13 cellular contexts compared by ENCODE assay signal in the genomic region with DNA sequence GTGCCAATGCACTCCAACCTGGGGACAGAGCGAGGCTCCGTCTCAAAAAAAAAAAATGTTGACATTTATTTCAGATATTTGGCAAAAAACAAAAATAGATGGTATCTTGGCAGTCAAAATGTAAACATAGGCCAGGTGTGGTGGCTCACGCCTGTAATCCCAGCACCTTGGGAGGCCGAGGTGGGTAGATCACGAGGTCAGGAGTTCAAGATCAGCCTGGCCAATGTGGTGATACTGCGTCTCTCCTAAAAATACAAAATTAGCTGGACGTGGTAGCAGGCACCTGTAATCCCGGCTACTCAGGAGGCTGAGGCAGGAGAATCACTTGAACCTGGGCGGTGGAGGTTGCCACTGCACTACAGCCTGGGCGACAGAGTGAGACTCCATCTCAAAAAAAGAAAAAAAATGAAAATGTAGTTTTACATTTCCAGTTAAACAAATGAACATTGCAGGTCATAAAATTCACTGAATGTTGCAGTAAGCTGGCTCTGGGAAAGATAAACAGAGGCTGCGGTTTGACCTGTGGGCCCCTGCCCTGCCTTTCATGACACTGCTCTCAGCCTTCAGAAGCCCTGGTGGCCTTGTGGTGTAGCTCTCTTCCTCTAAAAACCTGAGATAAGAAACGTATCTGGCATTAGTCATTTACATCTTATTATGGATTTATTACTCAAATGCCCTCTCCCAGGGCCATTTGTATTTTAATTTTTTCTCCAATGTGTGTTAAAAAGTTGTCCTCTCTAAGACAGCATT. TPM values are rescaled to one million over a fixed set of nuclear protein-coding genes. Genes with fewer than 3 reads are reported as not detected.
DNase-seq lines count a peak whose midpoint lies in the region; ATAC-seq, FAIRE-seq and TF ChIP-seq lines count a peak whose summit lies in the region.
"Had no signal": no experiment of that assay in that cellular context is flagged by ENCODE, and none has a peak within 500 bp of the region (broad histone marks: within the 10 kb centered on the region; RNA-seq: fewer than 3 reads in every experiment).

No MANE protein-coding gene starts in this region.

- H3K4me3 ChIP-seq in GM23338 (no peak overlapping the region), K562 (no peak overlapping the region), Karpas-422 (ENCODE audit: low read length) (no peak overlapping the region)
- no peak overlapping the region for H3K4me3 ChIP-seq in naive thymus-derived CD4-positive, alpha-beta T cell (ENCODE audit: low read length)

- POLR2A ChIA-PET in K562 (lab: Yijun Ruan, JAX): interaction anchor here (0.9 to 1.0 kb wide), 2 partner anchors 46 to 327 kb away, joined by 3 to 5 read pairs; no protein-coding TSS in a partner anchor
- POLR2A ChIA-PET in naive thymus-derived CD4-positive, alpha-beta T cell (lab: Charles Lee): no interaction called here

- no peak for TF ChIP-seq POLR2A in K562 (conservative IDR thresholded peaks at IDR 0.05)

- CTCF ChIA-PET in K562 (lab: Yijun Ruan, JAX; ENCODE audit: low intra/inter-chr PET ratio): interaction anchor here (0.7 kb wide), 1 partner anchor 323 kb away, joined by 3 read pairs; no protein-coding TSS in a partner anchor
- CTCF ChIA-PET in naive thymus-derived CD4-positive, alpha-beta T cell (lab: Charles Lee): interaction anchor here (0.7 to 3.1 kb wide), 4 partner anchors 233 to 1213 kb away, joined by 4 to 12 read pairs (median 6); no protein-coding TSS in a partner anchor

- in situ Hi-C loops in K562 (cut with MboI): loop anchor here (10.0 kb wide), 1 partner anchor 743 kb away; no protein-coding TSS in a partner anchor

- DNase-seq in GM23338 (ENCODE audit: low spot score): no peak
- peak; percentile 48 for DNase-seq in NOMO-1 treated with DMSO at 0.1 percent for 48 hours (lab: John Stamatoyannopoulos, UW; ENCODE audit: unreplicated experiment)
- peak; percentile 33 to 61 (median 48) for DNase-seq in K562 (ENCODE audit: extremely low read depth in 1 of 4, low spot score in 3 of 4)
- DNase-seq in naive thymus-derived CD4-positive, alpha-beta T cell: no peak
- DNase-seq in Karpas-422: no peak
- no peak for DNase-seq in DMS79 (lab: John Stamatoyannopoulos, UW)
- DNase-seq: activated CD4-positive, CD25-positive, alpha-beta regulatory T cell treated with anti-CD3 and anti-CD28 coated beads, Interleukin-2, amount 50 U/mL, for 72 hours; CD4-positive, alpha-beta T cell; NCI-H1105; NCI-H524; retina; SHP77 treated with DMSO at 0.1 percent for 48 hours had no signal

- H3K4me3 Mint-ChIP-seq in GM23338: no peak overlapping the region
- H3K4me3 Mint-ChIP-seq in naive thymus-derived CD4-positive, alpha-beta T cell: peak overlapping the region in 2 of 10 donors; percentile 12 to 26
- H3K4me3 Mint-ChIP-seq: CD4-positive, alpha-beta T cell had no signal

- FAIRE-seq in K562 (lab: Jason Lieb, UNC): peak; percentile 85

- H3K9me3 Mint-ChIP-seq in GM23338: peaks cover 7% of the 10 kb centered on the region
- H3K9me3 Mint-ChIP-seq in naive thymus-derived CD4-positive, alpha-beta T cell: peaks cover 0 to 10% (median 4%) of the 10 kb centered on the region in 11 donors
- H3K9me3 Mint-ChIP-seq: CD4-positive, alpha-beta T cell had no signal

- TF ChIP-seq EP300 in K562 (IDR thresholded peaks at IDR 0.05; ENCODE audit: low read length): no peak

- H3K79me2 ChIP-seq in GM23338 (replicated peaks; ENCODE audit: insufficient read depth) (no peaks in the 10 kb centered on the region), K562 (ENCODE audit: control insufficient read depth, insufficient read depth, low read length) (no peaks in the 10 kb centered on the region), Karpas-422 (ENCODE audit: low read length) (no peaks in the 10 kb centered on the region)

- H3K9ac ChIP-seq in K562 (ENCODE audit: insufficient read depth in 1 of 2, low read depth in 2 of 2, low read length in 2 of 2) (no peak overlapping the region), Karpas-422 (ENCODE audit: low read length) (no peak overlapping the region)

- no TSS peak for BruUV-seq in K562 (replicated peaks; lab: Mats Ljungman, UMichigan)

- no peaks in the 10 kb centered on the region for H3K9me3 ChIP-seq in K562 (replicated peaks; ENCODE audit: control insufficient read depth, insufficient read depth, low read depth, low read length)
- no peaks in the 10 kb centered on the region for H3K9me3 ChIP-seq in naive thymus-derived CD4-positive, alpha-beta T cell (ENCODE audit: control insufficient read depth in 2 of 3, low read length in 3 of 3)
- H3K9me3 ChIP-seq in Karpas-422 (ENCODE audit: low read length): no peaks in the 10 kb centered on the region

- H3K36me3 ChIP-seq in GM23338 (ENCODE audit: insufficient read depth) (no peaks in the 10 kb centered on the region), K562 (ENCODE audit: control insufficient read depth, insufficient read depth, low read length) (no peaks in the 10 kb centered on the region), Karpas-422 (ENCODE audit: insufficient read depth, low read length) (no peaks in the 10 kb centered on the region)
- no peaks in the 10 kb centered on the region for H3K36me3 ChIP-seq in naive thymus-derived CD4-positive, alpha-beta T cell (ENCODE audit: control insufficient read depth in 2 of 3, insufficient read depth in 3 of 3, low read length in 3 of 3)

- 0 out of 2 replicates have a peak overlapping the region, but pooled peaks have one; percentile 19 for H3K27ac Mint-ChIP-seq in GM23338
- no peak overlapping the region for H3K27ac Mint-ChIP-seq in naive thymus-derived CD4-positive, alpha-beta T cell
- H3K27ac Mint-ChIP-seq: CD4-positive, alpha-beta T cell had no signal

- H3K27me3 Mint-ChIP-seq in GM23338 (ENCODE audit: insufficient read depth, low read depth, poor library complexity): peaks cover 4% of the 10 kb centered on the region
- peaks cover 5 to 19% (median 9%) of the 10 kb centered on the region in 5 donors for H3K27me3 Mint-ChIP-seq in naive thymus-derived CD4-positive, alpha-beta T cell

- ATAC-seq in GM23338 (peak; percentile 33; the same call in 2 of the 3 replicates), K562 (peak; percentile 93), GM21619 (IDR thresholded peaks at IDR 0.05; ENCODE audit: unreplicated experiment) (no peak)
- ATAC-seq in naive thymus-derived CD4-positive, alpha-beta T cell: peak; percentile 50

- H3K36me3 Mint-ChIP-seq in GM23338 (ENCODE audit: low read depth): peaks cover 12% of the 10 kb centered on the region
- peaks cover 0 to 5% (median 0%) of the 10 kb centered on the region in 5 donors for H3K36me3 Mint-ChIP-seq in naive thymus-derived CD4-positive, alpha-beta T cell

- H3K4me2 ChIP-seq in GM23338 (peak overlapping the region; percentile 81; the same call in 1 of the 2 replicates), K562 (ENCODE audit: insufficient read depth, low read length) (no peak overlapping the region), Karpas-422 (ENCODE audit: low read depth, low read length, poor library complexity, severe bottlenecking) (no peak overlapping the region)

- H2AFZ ChIP-seq in GM23338: no peak overlapping the region
- H2AFZ ChIP-seq in K562 (ENCODE audit: low read depth, low read length): no peak overlapping the region
- no peak overlapping the region for H2AFZ ChIP-seq in Karpas-422 (ENCODE audit: low read length)

- TF ChIP-seq CTCF in GM23338 (conservative IDR thresholded peaks at IDR 0.05; ENCODE audit: low read depth in 2 of 2) (no peak), K562 (IDR thresholded peaks at IDR 0.05 in 2 of 3, conservative IDR thresholded peaks at IDR 0.05 in 1 of 3; ENCODE audit: insufficient read depth in 2 of 3, low read depth in 1 of 3, low read length in 3 of 3) (peak in 2 of 3 experiments; percentile 15 to 26; a peak in 1 of 6 replicates)

- TF ChIP-seq RAD21 in K562 (CRISPR knock-in tag; conservative IDR thresholded peaks at IDR 0.05 in 1 of 2, IDR thresholded peaks at IDR 0.05 in 1 of 2): no peak; a peak in 1 of 4 replicates

- H3K9me1 ChIP-seq in K562 (ENCODE audit: control insufficient read depth, insufficient read depth, low read length): no peaks in the 10 kb centered on the region

- no peaks in the 10 kb centered on the region for H3F3A ChIP-seq in GM23338 (replicated peaks; ENCODE audit: low read depth)

- 2% methylated on average over 12 of the region's 12 CpGs for WGBS in K562 (ENCODE audit: insufficient coverage, low coverage, missing lambda C conversion rate)

- H4K20me1 ChIP-seq in GM23338 (replicated peaks; ENCODE audit: insufficient read depth) (no peaks in the 10 kb centered on the region), K562 (replicated peaks; ENCODE audit: control insufficient read depth, insufficient read depth, low read length) (no peaks in the 10 kb centered on the region), Karpas-422 (ENCODE audit: insufficient read depth, low read depth, low read length) (no peaks in the 10 kb centered on the region)

- H3K9me2 ChIP-seq in GM23338 (ENCODE audit: insufficient read depth) (no peaks in the 10 kb centered on the region), Karpas-422 (replicated peaks; ENCODE audit: insufficient read depth, low read length) (no peaks in the 10 kb centered on the region)

- intact Hi-C loops in K562 (cut with micrococcal nuclease): loop anchor here (5.0 to 10.0 kb wide), 3 partner anchors 203 to 471 kb away; no protein-coding TSS in a partner anchor
- intact Hi-C loops in naive thymus-derived CD4-positive, alpha-beta T cell (cut with micrococcal nuclease): loop anchor here (5.0 to 10.0 kb wide), 4 partner anchors 203 to 901 kb away; partner anchors contain the start of gene GCLM (in 1 of the 2)

- peaks cover 31% of the 10 kb centered on the region for H3K4me1 Mint-ChIP-seq in GM23338
- peaks cover 0 to 14% (median 0%) of the 10 kb centered on the region in 7 donors for H3K4me1 Mint-ChIP-seq in naive thymus-derived CD4-positive, alpha-beta T cell

- H3K27ac ChIP-seq in GM23338 (ENCODE audit: low read depth) (no peak overlapping the region), K562 (ENCODE audit: extremely low read depth, low read depth, low read length) (no peak overlapping the region), Karpas-422 (ENCODE audit: low read length) (no peak overlapping the region)
- H3K27ac ChIP-seq in naive thymus-derived CD4-positive, alpha-beta T cell (ENCODE audit: low read depth, low read length): no peak overlapping the region

- H3K4me1 ChIP-seq in GM23338 (ENCODE audit: insufficient read depth) (peaks cover 30% of the 10 kb centered on the region), K562 (replicated peaks in 1 of 2; ENCODE audit: control insufficient read depth in 2 of 2, insufficient read depth in 2 of 2, low read length in 2 of 2) (peaks cover 0 to 3% of the 10 kb centered on the region in 2 experiments; a peak in 3 of 5 replicates), Karpas-422 (ENCODE audit: low read length) (no peaks in the 10 kb centered on the region)
- no peaks in the 10 kb centered on the region for H3K4me1 ChIP-seq in naive thymus-derived CD4-positive, alpha-beta T cell (ENCODE audit: control insufficient read depth in 2 of 2, insufficient read depth in 2 of 2, low read length in 2 of 2)

- H3K27me3 ChIP-seq in GM23338 (ENCODE audit: insufficient read depth) (no peaks in the 10 kb centered on the region), K562 (ENCODE audit: control insufficient read depth in 2 of 2, insufficient read depth in 2 of 2, low read length in 2 of 2) (no peaks in the 10 kb centered on the region), Karpas-422 (ENCODE audit: low read length) (no peaks in the 10 kb centered on the region)
- H3K27me3 ChIP-seq in naive thymus-derived CD4-positive, alpha-beta T cell (ENCODE audit: control insufficient read depth in 2 of 2, insufficient read depth in 2 of 2, low read length in 2 of 2): no peaks in the 10 kb centered on the region

RNA-seq across cellular contexts. Expression of gene SLC44A3, which starts 12.2 kb away (rescaled TPM):
- 2.9 and 6.8 TPM in 2 replicates for total RNA-seq in GM23338 (2014; rRNA removed; shearing (Covaris generic))
- polyA plus RNA-seq in GM23338 (2016; fragmentation: Nextera tagmentation; extraction: Ambion mirVana) (4.0 and 4.5 TPM in 2 replicates), K562 (2011; rRNA removed) (not detected in 2 replicates), K562 (2014; fragmentation: Illumina TruSeq; extraction: Trizol) (not detected in 2 replicates), K562 (2014; fragmentation: Nextera tagmentation; extraction: Ambion mirVana) (not detected), K562 (2014; rRNA removed) (not detected in 2 replicates)
- not detected in 2 replicates for total RNA-seq in K562 (2011; cell fraction: chromatin; rRNA removed; ENCODE audit: low replicate concordance)
- not detected in 2 replicates for total RNA-seq in K562 (2011; cell fraction: nucleolus; rRNA removed)
- total RNA-seq in K562 (2011; cell fraction: nucleoplasm; rRNA removed): not detected in 2 replicates
- total RNA-seq in K562 (2014; rRNA removed) (not detected in 2 replicates), K562 (2014; rRNA removed; fragmentation: Illumina TruSeq; extraction: Trizol) (not detected in 2 replicates), K562 (2015; rRNA removed; fragmentation: Illumina TruSeq; extraction: Trizol) (not detected in 2 replicates), K562 (2021) (not detected in 2 replicates)
- polyA plus RNA-seq in K562 (2011; cell fraction: cytosol; rRNA removed): not detected in 2 replicates
- not detected in 2 replicates for polyA plus RNA-seq in K562 (2011; cell fraction: nucleus; rRNA removed)
- polyA plus RNA-seq in K562 (2012): not detected in 2 replicates
- not detected in 2 replicates for polyA minus RNA-seq in K562 (2011; rRNA and poly(A)+ RNA removed)
- not detected in 2 replicates for polyA minus RNA-seq in K562 (2011; cell fraction: cytosol; rRNA and poly(A)+ RNA removed)
- polyA minus RNA-seq in K562 (2011; cell fraction: nucleus; rRNA and poly(A)+ RNA removed): not detected in 2 replicates
- 1 to 10 TPM in 1 of 5 experiments, under 1 TPM in 1, not detected in 3; 0.24 to 1.0 TPM for total RNA-seq in naive thymus-derived CD4-positive, alpha-beta T cell
- polyA plus RNA-seq in naive thymus-derived CD4-positive, alpha-beta T cell: not detected
- not detected in 2 replicates for total RNA-seq in Karpas-422 (2014; rRNA removed; shearing (Covaris generic); ENCODE audit: low replicate concordance)

Comparison
In these comparisons a context has a peak if more than half of its experiments do, and no peak if none do; other contexts are left out.
1. DNase-seq: peak in NOMO-1 treated with DMSO at 0.1 percent for 48 hours (single experiment) and K562 (4 of 4); none in GM23338 (single experiment), naive thymus-derived CD4-positive, alpha-beta T cell (0 of 9), Karpas-422 (single experiment) and DMS79 (single experiment).
2. CTCF ChIP-seq: peak in K562 (2 of 3); none in GM23338 (0 of 2).